ENCODE assay signal across 19 cellular contexts in genomic region chr12:65407388-65408149, GRCh38.
DNase-seq lines count a peak whose midpoint lies in the region; ATAC-seq, FAIRE-seq and TF ChIP-seq lines count a peak whose summit lies in the region.
"Had no signal": no experiment of that assay in that cellular context is flagged by ENCODE, and none has a peak within 500 bp of the region (broad histone marks: within the 10 kb centered on the region; RNA-seq: fewer than 3 reads in every experiment).

No MANE protein-coding gene starts in this region.

- CTCF ChIA-PET in A549 (lab: Yijun Ruan, JAX) (no interaction called here), HEK293 (lab: Yijun Ruan, JAX) (no interaction called here), K562 (lab: Yijun Ruan, JAX; ENCODE audit: low intra/inter-chr PET ratio) (no interaction called here)

- no peak overlapping the region for H3K9ac ChIP-seq in K562 (ENCODE audit: insufficient read depth in 1 of 2, low read depth in 2 of 2, low read length in 2 of 2)
- H3K9ac ChIP-seq: BLaER1 treated with 17β-estradiol and CSF1 and Interleukin-3, amounts not matched to agents 10 nM and 100 nM had no signal

- POLR2A ChIA-PET in A549 (lab: Yijun Ruan, JAX): no interaction called here
- POLR2A ChIA-PET in HEK293 (lab: Yijun Ruan, JAX): no interaction called here
- POLR2A ChIA-PET in K562 (lab: Yijun Ruan, JAX): no interaction called here

- no peaks in the 10 kb centered on the region for H3K36me3 ChIP-seq in HEK293 (ENCODE audit: control insufficient read depth in 2 of 2, insufficient read depth in 1 of 2, low read length in 2 of 2)
- H3K36me3 ChIP-seq in K562 (ENCODE audit: control insufficient read depth, insufficient read depth, low read length): no peaks in the 10 kb centered on the region
- no peaks in the 10 kb centered on the region for H3K36me3 ChIP-seq in testis (ENCODE audit: low read depth, missing control alignments)
- H3K36me3 ChIP-seq: BLaER1 treated with 17β-estradiol and CSF1 and Interleukin-3, amounts not matched to agents 10 nM and 100 nM had no signal

- BruUV-seq in K562 (replicated peaks; lab: Mats Ljungman, UMichigan): no TSS peak

- TF ChIP-seq POLR2A in A549 (IDR thresholded peaks at IDR 0.05; ENCODE audit: low read length) (no peak), K562 (conservative IDR thresholded peaks at IDR 0.05) (no peak), testis (IDR thresholded peaks at IDR 0.05) (no peak)

- intact Hi-C loops in K562 (cut with micrococcal nuclease): no loop called here
- intact Hi-C loops in testis (cut with DNase I; ENCODE audit: low total_unique reads): no loop called here

- in situ Hi-C loops in K562 (cut with MboI): no loop called here

- DNase-seq in A549 (ENCODE audit: low read depth in 1 of 2, low spot score in 1 of 2) (no peak), K562 (ENCODE audit: extremely low read depth in 1 of 4, low spot score in 3 of 4) (no peak), testis (no peak), pons (ENCODE audit: low spot score) (no peak)
- DNase-seq: 8988T; AML-193; Caco-2; Calu3; CD4-positive, alpha-beta T cell; CD8-positive, alpha-beta T cell; DMS79 treated with DMSO at 0.1 percent for 48 hours; GF-D8 had no signal

- H3K9me3 ChIP-seq in A549: 0 out of 3 replicates have a peak, but pooled peaks cover 6% of the 10 kb centered on the region
- H3K9me3 ChIP-seq in HEK293 (ENCODE audit: control insufficient read depth, insufficient read depth, low read depth, low read length): no peaks in the 10 kb centered on the region
- no peaks in the 10 kb centered on the region for H3K9me3 ChIP-seq in K562 (replicated peaks; ENCODE audit: control insufficient read depth, insufficient read depth, low read depth, low read length)
- no peaks in the 10 kb centered on the region for H3K9me3 ChIP-seq in testis
- H3K9me3 ChIP-seq: Caco-2 had no signal

- H3K4me3 ChIP-seq in A549 (no peak overlapping the region), HEK293 (ENCODE audit: low read depth, low read length) (no peak overlapping the region), K562 (no peak overlapping the region), testis (no peak overlapping the region)
- H3K4me3 ChIP-seq: BLaER1 treated with 17β-estradiol and CSF1 and Interleukin-3, amounts not matched to agents 10 nM and 100 nM had no signal

- H3K79me2 ChIP-seq in K562 (ENCODE audit: control insufficient read depth, insufficient read depth, low read length): no peaks in the 10 kb centered on the region

- FAIRE-seq in A549 (lab: Jason Lieb, UNC) (no peak), K562 (lab: Jason Lieb, UNC) (no peak)
- FAIRE-seq: A204.1, D721Med, GM12891, GM19239 had no signal

- H3K9me1 ChIP-seq in K562 (ENCODE audit: control insufficient read depth, insufficient read depth, low read length): no peaks in the 10 kb centered on the region

- WGBS in A549 (ENCODE audit: missing lambda C conversion rate): 73% methylated on average over 4 of the region's 4 CpGs
- WGBS in K562 (ENCODE audit: insufficient coverage, low coverage, missing lambda C conversion rate): 0% methylated on average over 4 of the region's 4 CpGs
- 91 to 93% methylated on average over 4 of the region's 4 CpGs for WGBS in testis, 2 donors

- TF ChIP-seq CTCF in A549 (IDR thresholded peaks at IDR 0.05): no peak
- no peak for TF ChIP-seq CTCF in HEK293 (tag by site-specific recombination; IDR thresholded peaks at IDR 0.05)
- no peak for TF ChIP-seq CTCF in K562 (IDR thresholded peaks at IDR 0.05 in 2 of 3, conservative IDR thresholded peaks at IDR 0.05 in 1 of 3; ENCODE audit: insufficient read depth in 2 of 3, low read depth in 1 of 3, low read length in 3 of 3)
- no peak for TF ChIP-seq CTCF in testis (IDR thresholded peaks at IDR 0.05)

- TF ChIP-seq EP300 in A549 (IDR thresholded peaks at IDR 0.05): no peak
- no peak for TF ChIP-seq EP300 in K562 (IDR thresholded peaks at IDR 0.05; ENCODE audit: low read length)

- no peaks in the 10 kb centered on the region for H4K20me1 ChIP-seq in K562 (replicated peaks; ENCODE audit: control insufficient read depth, insufficient read depth, low read length)
- H4K20me1 ChIP-seq: BLaER1 treated with 17β-estradiol and CSF1 and Interleukin-3, amounts not matched to agents 10 nM and 100 nM had no signal

- H3K4me1 ChIP-seq in A549: peaks cover 5% of the 10 kb centered on the region; the same call in 1 of the 3 replicates
- no peaks in the 10 kb centered on the region for H3K4me1 ChIP-seq in HEK293 (ENCODE audit: control insufficient read depth, insufficient read depth, low read length)
- H3K4me1 ChIP-seq in K562 (replicated peaks in 1 of 2; ENCODE audit: control insufficient read depth in 2 of 2, insufficient read depth in 2 of 2, low read length in 2 of 2): no peaks in the 10 kb centered on the region
- no peaks in the 10 kb centered on the region for H3K4me1 ChIP-seq in testis
- H3K4me1 ChIP-seq: Caco-2 had no signal

- H2AFZ ChIP-seq in K562 (ENCODE audit: low read depth, low read length): no peak overlapping the region

- H3K27me3 ChIP-seq in K562 (ENCODE audit: control insufficient read depth in 2 of 2, insufficient read depth in 2 of 2, low read length in 2 of 2) (no peaks in the 10 kb centered on the region), testis (no peaks in the 10 kb centered on the region)
- H3K27me3 ChIP-seq: BLaER1 treated with 17β-estradiol and CSF1 and Interleukin-3, amounts not matched to agents 10 nM and 100 nM had no signal

- H3K4me2 ChIP-seq in A549: no peak overlapping the region
- H3K4me2 ChIP-seq in K562 (ENCODE audit: insufficient read depth, low read length): no peak overlapping the region
- H3K4me2 ChIP-seq: BLaER1 treated with 17β-estradiol and CSF1 and Interleukin-3, amounts not matched to agents 10 nM and 100 nM had no signal

- H3K27ac ChIP-seq in A549 (no peak overlapping the region), HEK293 (ENCODE audit: extremely low read depth, low read depth, low read length) (no peak overlapping the region), K562 (ENCODE audit: extremely low read depth, low read depth, low read length) (no peak overlapping the region), testis (no peak overlapping the region)
- H3K27ac ChIP-seq: BLaER1 treated with 17β-estradiol and CSF1 and Interleukin-3, amounts not matched to agents 10 nM and 100 nM; C4-2B had no signal

- TF ChIP-seq RAD21 in A549 (conservative IDR thresholded peaks at IDR 0.05 in 1 of 2, IDR thresholded peaks at IDR 0.05 in 1 of 2) (no peak), K562 (CRISPR knock-in tag; conservative IDR thresholded peaks at IDR 0.05 in 1 of 2, IDR thresholded peaks at IDR 0.05 in 1 of 2) (no peak)

- ATAC-seq in A549 (no peak), K562 (no peak)
- ATAC-seq: CD8-positive, alpha-beta T cell had no signal

TF ChIP-seq in A549, 52 proteins besides CTCF, POLR2A, EP300 and RAD21:
- TF ChIP-seq MAFK (IDR thresholded peaks at IDR 0.05; ENCODE audit: partially characterized antibody) (peak; percentile 62), HMGXB4 (CRISPR knock-in tag; IDR thresholded peaks at IDR 0.05; ENCODE audit: borderline replicate concordance) (no peak)

TF ChIP-seq in HEK293, 187 proteins besides CTCF, POLR2A, EP300 and RAD21 (continues in another document):
- TF ChIP-seq GLI2 (tag by site-specific recombination; IDR thresholded peaks at IDR 0.05; ENCODE audit: borderline replicate concordance, low read depth) (no peak), ZNF202 (tag by site-specific recombination; IDR thresholded peaks at IDR 0.05; ENCODE audit: borderline replicate concordance) (no peak), ZNF701 (tag by site-specific recombination; IDR thresholded peaks at IDR 0.05) (no peak), IKZF3 (tag by site-specific recombination; IDR thresholded peaks at IDR 0.05) (no peak), ZNF558 (tag by site-specific recombination; IDR thresholded peaks at IDR 0.05) (peak; percentile 92), ZNF449 (tag by site-specific recombination; IDR thresholded peaks at IDR 0.05) (no peak)

TF ChIP-seq in K562, 482 proteins besides CTCF, POLR2A, EP300 and RAD21:
- peak; percentile 56 for TF ChIP-seq ZNF316 (IDR thresholded peaks at IDR 0.05)
- TF ChIP-seq CEBPG (CRISPR knock-in tag; IDR thresholded peaks at IDR 0.05): no peak
- no peak for TF ChIP-seq CEBPG (tag; conservative IDR thresholded peaks at IDR 0.05 in 1 of 2, IDR thresholded peaks at IDR 0.05 in 1 of 2)
- 0 out of 2 replicates have a peak, but pooled peaks have one; percentile 12 for TF ChIP-seq C11orf30 (IDR thresholded peaks at IDR 0.05; ENCODE audit: low read depth)
TF ChIP-seq in K562: peak in this region for 2.
